In the genomic region with DNA sequence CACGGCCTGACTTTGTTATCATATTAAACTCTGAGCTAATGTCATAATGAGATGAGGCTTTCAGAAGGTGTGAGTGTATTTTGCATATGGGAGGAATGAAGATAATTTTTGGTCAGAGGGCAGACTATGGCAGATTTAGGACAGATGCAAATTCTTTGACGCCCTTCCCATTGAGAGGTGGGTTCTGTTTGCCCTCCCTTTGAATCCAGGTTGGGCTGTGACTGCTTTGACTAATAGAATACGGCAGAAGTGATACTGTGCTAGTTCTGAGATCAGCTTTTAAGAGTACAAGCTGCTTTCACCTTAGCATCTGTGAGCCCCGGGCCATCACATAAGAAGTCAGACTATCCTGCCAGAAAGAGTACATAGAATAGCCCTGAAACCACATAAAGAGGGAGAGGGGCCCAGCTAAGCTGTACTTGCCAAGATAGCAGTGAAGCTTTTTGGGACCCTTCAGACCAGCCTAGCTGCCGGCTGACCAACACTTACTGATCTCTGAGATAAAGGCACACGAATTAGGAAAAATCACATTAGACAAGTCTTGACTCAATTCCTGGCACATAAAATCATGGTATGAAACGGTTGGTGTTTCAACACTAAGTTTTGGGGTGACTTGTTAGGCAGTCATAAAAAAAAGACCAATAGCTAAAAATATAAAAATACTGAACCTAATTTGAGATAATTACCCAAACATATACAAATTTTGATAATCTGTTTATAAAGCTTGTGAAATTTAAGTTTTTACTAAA, we compare ENCODE assay signal across 1 cellular context.
TF ChIP-seq lines count a peak whose summit lies in the region.

No MANE protein-coding gene starts in this region.

TF ChIP-seq in GM12878, 131 proteins besides CTCF, POLR2A, EP300 and RAD21 (continued from another document):
- TF ChIP-seq, protein P1, sequence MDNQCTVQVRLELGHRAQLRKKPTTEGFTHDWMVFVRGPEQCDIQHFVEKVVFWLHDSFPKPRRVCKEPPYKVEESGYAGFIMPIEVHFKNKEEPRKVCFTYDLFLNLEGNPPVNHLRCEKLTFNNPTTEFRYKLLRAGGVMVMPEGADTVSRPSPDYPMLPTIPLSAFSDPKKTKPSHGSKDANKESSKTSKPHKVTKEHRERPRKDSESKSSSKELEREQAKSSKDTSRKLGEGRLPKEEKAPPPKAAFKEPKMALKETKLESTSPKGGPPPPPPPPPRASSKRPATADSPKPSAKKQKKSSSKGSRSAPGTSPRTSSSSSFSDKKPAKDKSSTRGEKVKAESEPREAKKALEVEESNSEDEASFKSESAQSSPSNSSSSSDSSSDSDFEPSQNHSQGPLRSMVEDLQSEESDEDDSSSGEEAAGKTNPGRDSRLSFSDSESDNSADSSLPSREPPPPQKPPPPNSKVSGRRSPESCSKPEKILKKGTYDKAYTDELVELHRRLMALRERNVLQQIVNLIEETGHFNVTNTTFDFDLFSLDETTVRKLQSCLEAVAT (IDR thresholded peaks at IDR 0.05): 0 out of 2 replicates have a peak, but pooled peaks have one; percentile 35
TF ChIP-seq in GM12878: peak in this region for 29.
